In genomic region chr20:33686984-33687366, GRCh38 we compare ENCODE assay signal across 2 cellular contexts.
TF ChIP-seq lines count a peak whose summit lies in the region.

No MANE protein-coding gene starts in this region.

TF ChIP-seq in IMR-90, 13 proteins besides CTCF, POLR2A, EP300 and RAD21:
- TF ChIP-seq CEBPB (IDR thresholded peaks at IDR 0.05; ENCODE audit: low read depth, low read length) (no peak), MXI1 (IDR thresholded peaks at IDR 0.05; ENCODE audit: borderline replicate concordance, low read depth, low read length) (no peak), RCOR1 (IDR thresholded peaks at IDR 0.05; ENCODE audit: insufficient replicate concordance, low read length) (no peak), RFX5 (IDR thresholded peaks at IDR 0.05; ENCODE audit: low read depth, low read length) (no peak), NFE2L2 (IDR thresholded peaks at IDR 0.05; ENCODE audit: low read depth, low read length) (no peak), SMC3 (IDR thresholded peaks at IDR 0.05; ENCODE audit: low read depth, low read length) (no peak), MAFK (IDR thresholded peaks at IDR 0.05; ENCODE audit: low read depth, low read length) (no peak), BHLHE40 (IDR thresholded peaks at IDR 0.05; ENCODE audit: low read depth, low read length) (no peak), MAZ (IDR thresholded peaks at IDR 0.05; ENCODE audit: borderline replicate concordance, low read depth, low read length) (no peak), CHD1 (IDR thresholded peaks at IDR 0.05; ENCODE audit: low read depth, low read length) (no peak), FOS (IDR thresholded peaks at IDR 0.05; ENCODE audit: low read depth, low read length) (no peak)
- TF ChIP-seq, protein P1, sequence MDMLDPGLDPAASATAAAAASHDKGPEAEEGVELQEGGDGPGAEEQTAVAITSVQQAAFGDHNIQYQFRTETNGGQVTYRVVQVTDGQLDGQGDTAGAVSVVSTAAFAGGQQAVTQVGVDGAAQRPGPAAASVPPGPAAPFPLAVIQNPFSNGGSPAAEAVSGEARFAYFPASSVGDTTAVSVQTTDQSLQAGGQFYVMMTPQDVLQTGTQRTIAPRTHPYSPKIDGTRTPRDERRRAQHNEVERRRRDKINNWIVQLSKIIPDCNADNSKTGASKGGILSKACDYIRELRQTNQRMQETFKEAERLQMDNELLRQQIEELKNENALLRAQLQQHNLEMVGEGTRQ (IDR thresholded peaks at IDR 0.05; ENCODE audit: low read depth, low read length), result no peak
- TF ChIP-seq, protein P2, sequence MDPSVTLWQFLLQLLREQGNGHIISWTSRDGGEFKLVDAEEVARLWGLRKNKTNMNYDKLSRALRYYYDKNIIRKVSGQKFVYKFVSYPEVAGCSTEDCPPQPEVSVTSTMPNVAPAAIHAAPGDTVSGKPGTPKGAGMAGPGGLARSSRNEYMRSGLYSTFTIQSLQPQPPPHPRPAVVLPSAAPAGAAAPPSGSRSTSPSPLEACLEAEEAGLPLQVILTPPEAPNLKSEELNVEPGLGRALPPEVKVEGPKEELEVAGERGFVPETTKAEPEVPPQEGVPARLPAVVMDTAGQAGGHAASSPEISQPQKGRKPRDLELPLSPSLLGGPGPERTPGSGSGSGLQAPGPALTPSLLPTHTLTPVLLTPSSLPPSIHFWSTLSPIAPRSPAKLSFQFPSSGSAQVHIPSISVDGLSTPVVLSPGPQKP (IDR thresholded peaks at IDR 0.05; ENCODE audit: borderline replicate concordance, low read depth, low read length), result no peak

TF ChIP-seq in K562, 482 proteins besides CTCF, POLR2A, EP300 and RAD21:
- TF ChIP-seq ZNF143 (CRISPR knock-in tag; IDR thresholded peaks at IDR 0.05) (0 out of 2 replicates have a peak, but pooled peaks have one; percentile 31), CBFA2T3 (IDR thresholded peaks at IDR 0.05) (no peak), TEAD1 (CRISPR knock-in tag; IDR thresholded peaks at IDR 0.05) (0 out of 4 replicates have a peak, but pooled peaks of 1 of the 2 experiments have one; percentile 9)
TF ChIP-seq in K562: peak in this region for 2.
